14 cellular contexts compared by ENCODE assay signal in the genomic region with DNA sequence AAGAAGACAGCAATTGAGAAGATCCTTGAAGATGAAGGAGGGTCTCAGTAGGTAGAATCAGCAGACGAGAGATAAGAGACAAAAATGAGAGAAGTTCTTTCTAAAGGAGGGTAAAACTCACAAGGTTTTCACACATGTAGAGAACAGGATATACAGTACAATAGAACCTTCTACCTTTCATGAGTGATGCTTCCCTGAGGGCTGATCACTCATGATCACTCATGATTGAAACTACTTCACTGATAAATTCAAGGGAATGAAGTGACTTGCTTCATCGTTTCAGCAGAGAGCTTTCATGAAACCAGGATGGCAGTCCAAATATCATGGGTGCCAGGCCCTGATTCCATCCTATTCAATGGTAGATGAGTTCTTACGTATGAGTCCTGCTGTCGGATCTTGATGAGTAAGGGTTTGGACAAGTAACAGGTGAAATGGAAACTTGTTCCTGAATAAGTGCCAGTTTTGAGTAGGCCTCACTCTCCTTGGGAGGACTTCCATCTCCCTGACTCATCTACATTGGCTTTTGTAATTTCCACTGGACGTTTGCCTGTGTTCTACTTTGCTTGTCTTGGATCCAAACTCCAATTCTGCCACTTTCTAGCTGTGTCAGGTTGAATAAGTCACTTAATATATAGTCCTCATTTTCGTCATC. TPM values are rescaled to one million over a fixed set of nuclear protein-coding genes. Genes with fewer than 3 reads are reported as not detected.
DNase-seq lines count a peak whose midpoint lies in the region; ATAC-seq and TF ChIP-seq lines count a peak whose summit lies in the region.
"Had no signal": no experiment of that assay in that cellular context is flagged by ENCODE, and none has a peak within 500 bp of the region (broad histone marks: within the 10 kb centered on the region; RNA-seq: fewer than 3 reads in every experiment).

No MANE protein-coding gene starts in this region.

- H3K9me3 ChIP-seq in adipocyte (ENCODE audit: control insufficient read depth, low read length): no peaks in the 10 kb centered on the region
- H3K9me3 ChIP-seq: right atrium auricular region had no signal

- no peak overlapping the region for H3K27ac Mint-ChIP-seq in progenitor cell of endocrine pancreas

- H3K4me1 ChIP-seq in adipocyte (ENCODE audit: control insufficient read depth, insufficient read depth, low read length): peaks cover 7% of the 10 kb centered on the region
- H3K4me1 ChIP-seq: right atrium auricular region had no signal

- H3K36me3 ChIP-seq in adipocyte (ENCODE audit: control insufficient read depth, insufficient read depth, low read length, severe bottlenecking): no peaks in the 10 kb centered on the region
- H3K36me3 ChIP-seq: right atrium auricular region had no signal

- H3K27me3 Mint-ChIP-seq in progenitor cell of endocrine pancreas: no peaks in the 10 kb centered on the region

- H3K9ac ChIP-seq in adipocyte (ENCODE audit: low read length): no peak overlapping the region

- peaks cover 4% of the 10 kb centered on the region for H3K9me3 Mint-ChIP-seq in progenitor cell of endocrine pancreas (ENCODE audit: low read depth)

- no peak overlapping the region for H3K4me3 Mint-ChIP-seq in progenitor cell of endocrine pancreas (ENCODE audit: low read depth)

- H3K4me1 Mint-ChIP-seq in progenitor cell of endocrine pancreas (ENCODE audit: low read depth): peaks cover 35% of the 10 kb centered on the region

- ATAC-seq in HG03196 (IDR thresholded peaks at IDR 0.05; ENCODE audit: unreplicated experiment): no peak
- ATAC-seq: K562 had no signal

- H3K36me3 Mint-ChIP-seq in progenitor cell of endocrine pancreas (ENCODE audit: insufficient read depth): no peaks in the 10 kb centered on the region

- H3K27me3 ChIP-seq in adipocyte (replicated peaks; ENCODE audit: control insufficient read depth, insufficient read depth, low read length): no peaks in the 10 kb centered on the region
- H3K27me3 ChIP-seq: right atrium auricular region had no signal

- H3K4me3 ChIP-seq in adipocyte (ENCODE audit: low read length) (no peak overlapping the region), skeletal muscle cell (ENCODE audit: low read depth, low read length) (no peak overlapping the region)
- H3K4me3 ChIP-seq: K562, right atrium auricular region had no signal

- DNase-seq in GM04504 (ENCODE audit: low read depth) (peak; percentile 54), adipocyte (ENCODE audit: low read depth) (peak; percentile 76), fibroblast of the conjunctiva (ENCODE audit: low read depth) (peak; percentile 92), skeletal muscle cell (ENCODE audit: low read depth) (peak; percentile 91), NCI-H1436 (lab: John Stamatoyannopoulos, UW) (no peak), progenitor cell of endocrine pancreas (ENCODE audit: low spot score, unreplicated experiment) (no peak)
- DNase-seq in stimulated activated CD4-positive, alpha-beta T cell treated with anti-CD3 and anti-CD28 coated beads, Interleukin-2, amount 100 ng/mL, for 48 hours: no peak
- DNase-seq: activated T-cell treated with anti-CD3 and anti-CD28 coated beads for 4 hours, NCI-H187 treated with DMSO at 0.1 percent for 48 hours had no signal

- no peak for TF ChIP-seq CTCF in progenitor cell of endocrine pancreas (IDR thresholded peaks at IDR 0.05; ENCODE audit: unreplicated experiment)

RNA-seq across cellular contexts. Expression of a gene that starts 9.6 kb away (rescaled TPM):
- total RNA-seq in progenitor cell of endocrine pancreas: 0.31 TPM in 2 replicates
- total RNA-seq: cardiac septum, endothelial cell of umbilical vein had no signal

RNA-seq across cellular contexts. Expression of a gene that starts 56.1 kb away (rescaled TPM):
- total RNA-seq in progenitor cell of endocrine pancreas: 37.8 and 38.0 TPM in 2 replicates

Comparison
In these comparisons a context has a peak if more than half of its experiments do, and no peak if none do; other contexts are left out.
1. DNase-seq: peak in GM04504 (single experiment), adipocyte (single experiment), fibroblast of the conjunctiva (single experiment) and skeletal muscle cell (single experiment); none in NCI-H1436 (single experiment), progenitor cell of endocrine pancreas (single experiment) and stimulated activated CD4-positive, alpha-beta T cell treated with anti-CD3 and anti-CD28 coated beads, Interleukin-2, amount 100 ng/mL, for 48 hours (0 of 2).